Comparison of ENCODE assay signal across 1 cellular context in the genomic region with DNA sequence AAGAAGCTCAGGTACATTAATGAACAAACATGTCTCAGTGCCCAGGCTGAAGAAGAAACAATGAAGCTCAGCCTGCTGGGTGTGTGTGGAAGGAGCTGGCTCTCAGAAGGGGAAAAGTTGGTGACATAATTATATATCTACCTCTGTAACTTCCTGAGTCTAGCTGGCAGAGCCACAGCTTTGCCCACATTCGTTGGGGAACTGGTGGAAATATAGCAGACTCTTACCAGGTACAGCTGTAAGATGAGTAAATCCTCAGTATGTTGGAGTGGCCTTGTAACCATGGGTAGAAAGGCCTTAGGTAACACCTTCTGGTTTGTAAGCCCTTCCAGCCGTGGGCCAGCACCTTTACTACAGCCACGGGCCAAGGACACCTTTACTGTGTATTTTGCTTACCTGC.
TF ChIP-seq lines count a peak whose summit lies in the region.

No MANE protein-coding gene starts in this region.

TF ChIP-seq in IMR-90, 13 proteins besides CTCF, POLR2A, EP300 and RAD21 (continued from another document):
- no peak for TF ChIP-seq NFE2L2 (IDR thresholded peaks at IDR 0.05; ENCODE audit: low read depth, low read length)
- no peak for TF ChIP-seq SMC3 (IDR thresholded peaks at IDR 0.05; ENCODE audit: low read depth, low read length)
- TF ChIP-seq MAZ (IDR thresholded peaks at IDR 0.05; ENCODE audit: borderline replicate concordance, low read depth, low read length), result no peak
- no peak for TF ChIP-seq CHD1 (IDR thresholded peaks at IDR 0.05; ENCODE audit: low read depth, low read length)
- TF ChIP-seq, protein P1, sequence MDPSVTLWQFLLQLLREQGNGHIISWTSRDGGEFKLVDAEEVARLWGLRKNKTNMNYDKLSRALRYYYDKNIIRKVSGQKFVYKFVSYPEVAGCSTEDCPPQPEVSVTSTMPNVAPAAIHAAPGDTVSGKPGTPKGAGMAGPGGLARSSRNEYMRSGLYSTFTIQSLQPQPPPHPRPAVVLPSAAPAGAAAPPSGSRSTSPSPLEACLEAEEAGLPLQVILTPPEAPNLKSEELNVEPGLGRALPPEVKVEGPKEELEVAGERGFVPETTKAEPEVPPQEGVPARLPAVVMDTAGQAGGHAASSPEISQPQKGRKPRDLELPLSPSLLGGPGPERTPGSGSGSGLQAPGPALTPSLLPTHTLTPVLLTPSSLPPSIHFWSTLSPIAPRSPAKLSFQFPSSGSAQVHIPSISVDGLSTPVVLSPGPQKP (IDR thresholded peaks at IDR 0.05; ENCODE audit: borderline replicate concordance, low read depth, low read length), result no peak
- no peak for TF ChIP-seq MAFK (IDR thresholded peaks at IDR 0.05; ENCODE audit: low read depth, low read length)
